ENCODE assay signal across 8 cellular contexts in genomic region chr1:43073490-43074230, GRCh38.
DNase-seq lines count a peak whose midpoint lies in the region; ATAC-seq and TF ChIP-seq lines count a peak whose summit lies in the region.

No MANE protein-coding gene starts in this region.

- DNase-seq in NCI-H146 (lab: John Stamatoyannopoulos, UW) (peak; percentile 51), adrenal gland (peak; percentile 69 to 91 (median 77)), left ventricle myocardium inferior (peak; percentile 70), renal cortical epithelial cell (ENCODE audit: low read depth) (peak; percentile 53)

- H3K4me1 ChIP-seq in adrenal gland (replicated peaks in 1 of 2): no peaks in the 10 kb centered on the region
- H3K4me1 ChIP-seq in left ventricle myocardium inferior: peaks cover 11% of the 10 kb centered on the region

- H3K4me1 Mint-ChIP-seq in T-helper 1 cell treated with Interleukin-12 subunit alpha and Interleukin-12 subunit beta and Interleukin-4 antibody, amounts not matched to agents 30 μg/mL and 1 μg/mL, for 36 hours (ENCODE audit: low read depth): peaks cover 3% of the 10 kb centered on the region

- TF ChIP-seq POLR2A in adrenal gland (IDR thresholded peaks at IDR 0.05): no peak

- H3K27me3 ChIP-seq in adrenal gland: no peaks in the 10 kb centered on the region
- H3K27me3 ChIP-seq in left ventricle myocardium inferior (ENCODE audit: low read depth): no peaks in the 10 kb centered on the region

- H3K36me3 Mint-ChIP-seq in T-helper 1 cell treated with Interleukin-12 subunit alpha and Interleukin-12 subunit beta and Interleukin-4 antibody, amounts not matched to agents 30 μg/mL and 1 μg/mL, for 36 hours (ENCODE audit: low read depth): no peaks in the 10 kb centered on the region

- peak overlapping the region; percentile 62 for H3K27ac Mint-ChIP-seq in T-helper 1 cell treated with Interleukin-12 subunit alpha and Interleukin-12 subunit beta and Interleukin-4 antibody, amounts not matched to agents 30 μg/mL and 1 μg/mL, for 36 hours

- peak; percentile 82 for TF ChIP-seq CTCF in GM12873 (IDR thresholded peaks at IDR 0.05; ENCODE audit: insufficient read depth, low read depth, low read length, missing control alignments)
- peak; percentile 84 to 96 (median 92) for TF ChIP-seq CTCF in adrenal gland (IDR thresholded peaks at IDR 0.05)
- peak; percentile 88 for TF ChIP-seq CTCF in left ventricle myocardium inferior (IDR thresholded peaks at IDR 0.05; ENCODE audit: borderline replicate concordance)

- WGBS in adrenal gland, 4 donors: 17 to 25% (median 20%) methylated on average over 8 of the region's 8 CpGs

- H3K9me3 ChIP-seq in adrenal gland (replicated peaks in 1 of 3): no peaks in the 10 kb centered on the region
- H3K9me3 ChIP-seq in left ventricle myocardium inferior (replicated peaks): no peaks in the 10 kb centered on the region

- ATAC-seq in HG03520 (IDR thresholded peaks at IDR 0.05; ENCODE audit: unreplicated experiment): no peak
- no peak for ATAC-seq in HG03565 (IDR thresholded peaks at IDR 0.05; ENCODE audit: unreplicated experiment)

- no peaks in the 10 kb centered on the region for H3K9me3 Mint-ChIP-seq in T-helper 1 cell treated with Interleukin-12 subunit alpha and Interleukin-12 subunit beta and Interleukin-4 antibody, amounts not matched to agents 30 μg/mL and 1 μg/mL, for 36 hours

- no peak overlapping the region for H3K4me3 Mint-ChIP-seq in T-helper 1 cell treated with Interleukin-12 subunit alpha and Interleukin-12 subunit beta and Interleukin-4 antibody, amounts not matched to agents 30 μg/mL and 1 μg/mL, for 36 hours

- H3K36me3 ChIP-seq in adrenal gland (replicated peaks in 1 of 2) (no peaks in the 10 kb centered on the region), left ventricle myocardium inferior (no peaks in the 10 kb centered on the region)

- H3K27ac ChIP-seq in adrenal gland (no peak overlapping the region), left ventricle myocardium inferior (replicated peaks) (peak overlapping the region; percentile 50)

- peaks cover 4% of the 10 kb centered on the region for H3K27me3 Mint-ChIP-seq in T-helper 1 cell treated with Interleukin-12 subunit alpha and Interleukin-12 subunit beta and Interleukin-4 antibody, amounts not matched to agents 30 μg/mL and 1 μg/mL, for 36 hours (ENCODE audit: low read depth)

- H3K4me3 ChIP-seq in adrenal gland (no peak overlapping the region), left ventricle myocardium inferior (no peak overlapping the region)

- intact Hi-C loops in adrenal gland (cut with DNase I): loop anchor here (5.0 kb wide), 4 partner anchors 141 to 496 kb away; no protein-coding TSS in a partner anchor
- intact Hi-C loops in left ventricle myocardium inferior (cut with micrococcal nuclease): loop anchor here (2.0 kb wide), 1 partner anchor 159 kb away; no protein-coding TSS in a partner anchor
